In genomic region chr14:24108336-24108874, GRCh38 we compare ENCODE assay signal across 8 cellular contexts. TPM values are rescaled to one million over a fixed set of nuclear protein-coding genes. Genes with fewer than 3 reads are reported as not detected.
DNase-seq lines count a peak whose midpoint lies in the region; ATAC-seq, FAIRE-seq and TF ChIP-seq lines count a peak whose summit lies in the region.

No MANE protein-coding gene starts in this region.

- no peaks in the 10 kb centered on the region for H3K9me3 Mint-ChIP-seq in activated CD4-positive, alpha-beta T cell treated with anti-CD3 and anti-CD28 coated beads, Interleukin-2, amount 10 ng/mL, durations not matched to agents 7 days and 5 days
- H3K9me3 Mint-ChIP-seq in chondrocyte (ENCODE audit: low read depth) = no peaks in the 10 kb centered on the region
- no peaks in the 10 kb centered on the region for H3K9me3 Mint-ChIP-seq in stimulated activated naive CD8-positive, alpha-beta T cell treated with anti-CD3 and anti-CD28 coated beads, Interleukin-15, amount 100 ng/mL, for 72 hours

- peaks cover 19% of the 10 kb centered on the region for H3K36me3 Mint-ChIP-seq in activated CD4-positive, alpha-beta T cell treated with anti-CD3 and anti-CD28 coated beads, Interleukin-2, amount 10 ng/mL, durations not matched to agents 7 days and 5 days (ENCODE audit: low read depth)
- peaks cover 7% of the 10 kb centered on the region for H3K36me3 Mint-ChIP-seq in chondrocyte (ENCODE audit: low read depth)

- H3K4me3 Mint-ChIP-seq in activated CD4-positive, alpha-beta T cell treated with anti-CD3 and anti-CD28 coated beads, Interleukin-2, amount 10 ng/mL, durations not matched to agents 7 days and 5 days = no peak overlapping the region
- H3K4me3 Mint-ChIP-seq in chondrocyte (ENCODE audit: unreplicated experiment) = no peak overlapping the region
- H3K4me3 Mint-ChIP-seq in stimulated activated naive CD8-positive, alpha-beta T cell treated with anti-CD3 and anti-CD28 coated beads, Interleukin-15, amount 100 ng/mL, for 72 hours = peak overlapping the region; percentile 7 to 10

- H3K9ac ChIP-seq in kidney (ENCODE audit: low read length in 2 of 2) = peak overlapping the region in 1 of 2 donors; percentile 8

- ATAC-seq in HG03342 (IDR thresholded peaks at IDR 0.05; ENCODE audit: unreplicated experiment) = peak; percentile 22
- peak; percentile 43 for ATAC-seq in stimulated activated naive CD8-positive, alpha-beta T cell treated with anti-CD3 and anti-CD28 coated beads, Interleukin-15, amount 100 ng/mL, for 72 hours

- no peaks in the 10 kb centered on the region for H3K27me3 Mint-ChIP-seq in activated CD4-positive, alpha-beta T cell treated with anti-CD3 and anti-CD28 coated beads, Interleukin-2, amount 10 ng/mL, durations not matched to agents 7 days and 5 days
- H3K27me3 Mint-ChIP-seq in chondrocyte (ENCODE audit: low read depth) = no peaks in the 10 kb centered on the region
- H3K27me3 Mint-ChIP-seq in stimulated activated naive CD8-positive, alpha-beta T cell treated with anti-CD3 and anti-CD28 coated beads, Interleukin-15, amount 100 ng/mL, for 72 hours = no peaks in the 10 kb centered on the region

- peaks cover 0 to 3% of the 10 kb centered on the region in 2 donors for H3K36me3 ChIP-seq in kidney (ENCODE audit: control insufficient read depth in 1 of 2, insufficient read depth in 2 of 2, low read length in 2 of 2)

- no peak for DNase-seq in activated CD4-positive, alpha-beta T cell treated with anti-CD3 and anti-CD28 coated beads, Interleukin-2, amount 10 ng/mL, durations not matched to agents 7 days and 5 days
- no peak for DNase-seq in activated CD4-positive, alpha-beta T cell treated with anti-CD3 and anti-CD28 coated beads for 4 hours
- no peak for DNase-seq in chondrocyte (ENCODE audit: low spot score)
- DNase-seq in stimulated activated naive CD8-positive, alpha-beta T cell treated with anti-CD3 and anti-CD28 coated beads, Interleukin-15, amount 100 ng/mL, for 72 hours = no peak
- DNase-seq in NCI-H524 (lab: John Stamatoyannopoulos, UW) = no peak
- DNase-seq in NOMO-1 (lab: John Stamatoyannopoulos, UW; ENCODE audit: unreplicated experiment in 2 of 2) = no peak
- DNase-seq in kidney = no peak

- intact Hi-C loops in kidney (cut with DNase I) = no loop called here

- CTCF ChIA-PET in activated CD4-positive, alpha-beta T cell treated with anti-CD3 and anti-CD28 coated beads, Interleukin-2, amount 10 ng/mL, durations not matched to agents 7 days and 5 days (lab: Charles Lee) = interaction anchor here (0.5 to 9.3 kb wide), 37 partner anchors 8 to 1098 kb away, joined by 3 to 138 read pairs (median 3); partner anchors contain the start of genes CARMIL3, DHRS4L2, EMC9 and IRF9

- peaks cover 0 to 9% of the 10 kb centered on the region in 2 donors for H3K4me1 ChIP-seq in kidney (ENCODE audit: control insufficient read depth in 1 of 2, insufficient read depth in 1 of 2, low read depth in 1 of 2, low read length in 2 of 2)

- H3K9me3 ChIP-seq in kidney (ENCODE audit: control insufficient read depth in 1 of 2, low read length in 2 of 2) = no peaks in the 10 kb centered on the region

- peak overlapping the region in 1 of 2 donors; percentile 20 for H3K27ac ChIP-seq in kidney (ENCODE audit: low read depth in 2 of 2, low read length in 2 of 2)

- FAIRE-seq in kidney (lab: Jason Lieb, UNC) = no peak

- peaks cover 44% of the 10 kb centered on the region for H3K4me1 Mint-ChIP-seq in activated CD4-positive, alpha-beta T cell treated with anti-CD3 and anti-CD28 coated beads, Interleukin-2, amount 10 ng/mL, durations not matched to agents 7 days and 5 days
- H3K4me1 Mint-ChIP-seq in chondrocyte (ENCODE audit: low read depth) = peaks cover 14% of the 10 kb centered on the region
- peaks cover 28% of the 10 kb centered on the region for H3K4me1 Mint-ChIP-seq in stimulated activated naive CD8-positive, alpha-beta T cell treated with anti-CD3 and anti-CD28 coated beads, Interleukin-15, amount 100 ng/mL, for 72 hours

- H3K4me3 ChIP-seq in kidney (ENCODE audit: low read length in 2 of 2) = no peak overlapping the region

- POLR2A ChIA-PET in activated CD4-positive, alpha-beta T cell treated with anti-CD3 and anti-CD28 coated beads, Interleukin-2, amount 10 ng/mL, durations not matched to agents 7 days and 5 days (lab: Charles Lee) = interaction anchor here (0.9 to 1.1 kb wide), 3 partner anchors 14 to 138 kb away, joined by 3 to 13 read pairs (median 4); partner anchors contain the start of gene PCK2

- TF ChIP-seq CTCF in chondrocyte (IDR thresholded peaks at IDR 0.05) (no peak), kidney (IDR thresholded peaks at IDR 0.05; ENCODE audit: borderline replicate concordance, extremely low read depth, insufficient read depth) (no peak)

- peak overlapping the region; percentile 96 for H3K27ac Mint-ChIP-seq in activated CD4-positive, alpha-beta T cell treated with anti-CD3 and anti-CD28 coated beads, Interleukin-2, amount 10 ng/mL, durations not matched to agents 7 days and 5 days
- peak overlapping the region; percentile 74 for H3K27ac Mint-ChIP-seq in chondrocyte (ENCODE audit: unreplicated experiment)
- H3K27ac Mint-ChIP-seq in stimulated activated naive CD8-positive, alpha-beta T cell treated with anti-CD3 and anti-CD28 coated beads, Interleukin-15, amount 100 ng/mL, for 72 hours = peak overlapping the region; percentile 88 to 94

RNA-seq across cellular contexts. Expression of gene DCAF11, which starts 6.2 kb away (rescaled TPM):
- total RNA-seq in activated CD4-positive, alpha-beta T cell treated with anti-CD3 and anti-CD28 coated beads, Interleukin-2, amount 10 ng/mL, durations not matched to agents 7 days and 5 days = 100 to 1,000 TPM; 106 to 116 TPM
- total RNA-seq in chondrocyte = 30.7 to 41.5 TPM (median 32.9 TPM) in 3 replicates
- total RNA-seq in kidney = 81.1 TPM
- polyA plus RNA-seq in kidney (ENCODE audit: insufficient read depth, low read depth, low replicate concordance) = 69.4 TPM

RNA-seq across cellular contexts. Expression of gene NRL, which starts 6.3 kb away (rescaled TPM):
- total RNA-seq in activated CD4-positive, alpha-beta T cell treated with anti-CD3 and anti-CD28 coated beads, Interleukin-2, amount 10 ng/mL, durations not matched to agents 7 days and 5 days = 1 to 10 TPM; 3.1 to 3.3 TPM
- 1.2 to 1.6 TPM (median 1.3 TPM) in 3 replicates for total RNA-seq in chondrocyte
- 4.9 TPM for total RNA-seq in kidney
- polyA plus RNA-seq in kidney (ENCODE audit: insufficient read depth, low read depth, low replicate concordance) = 5.5 TPM

RNA-seq across cellular contexts. Expression of gene PCK2, which starts 14.3 kb away (rescaled TPM):
- 10 to 100 TPM; 57.4 to 60.3 TPM for total RNA-seq in activated CD4-positive, alpha-beta T cell treated with anti-CD3 and anti-CD28 coated beads, Interleukin-2, amount 10 ng/mL, durations not matched to agents 7 days and 5 days
- 18.7 to 126 TPM (median 118 TPM) in 3 replicates for total RNA-seq in chondrocyte
- total RNA-seq in kidney = 36.1 TPM
- 140 TPM for polyA plus RNA-seq in kidney (ENCODE audit: insufficient read depth, low read depth, low replicate concordance)

RNA-seq across cellular contexts. Expression of gene FITM1, which starts 22.1 kb away (rescaled TPM):
- total RNA-seq in activated CD4-positive, alpha-beta T cell treated with anti-CD3 and anti-CD28 coated beads, Interleukin-2, amount 10 ng/mL, durations not matched to agents 7 days and 5 days = 1 to 10 TPM; 1.9 to 2.0 TPM
- 0.27 TPM in 1 of 3 replicates, not detected in the others for total RNA-seq in chondrocyte
- total RNA-seq in kidney = 1.3 TPM
- 1.2 TPM for polyA plus RNA-seq in kidney (ENCODE audit: insufficient read depth, low read depth, low replicate concordance)

RNA-seq across cellular contexts. Expression of gene PSME1, which starts 27.6 kb away (rescaled TPM):
- 100 to 1,000 TPM; 498 to 547 TPM for total RNA-seq in activated CD4-positive, alpha-beta T cell treated with anti-CD3 and anti-CD28 coated beads, Interleukin-2, amount 10 ng/mL, durations not matched to agents 7 days and 5 days
- total RNA-seq in chondrocyte (59.2 to 76.1 TPM (median 64.9 TPM) in 3 replicates), kidney (244 TPM)
- polyA plus RNA-seq in kidney (ENCODE audit: insufficient read depth, low read depth, low replicate concordance) = 333 TPM

Comparison
In these comparisons a context has a peak if more than half of its experiments do, and no peak if none do; other contexts are left out.
1. H3K4me3 Mint-ChIP-seq: peak in stimulated activated naive CD8-positive, alpha-beta T cell treated with anti-CD3 and anti-CD28 coated beads, Interleukin-15, amount 100 ng/mL, for 72 hours (2 of 2); none in activated CD4-positive, alpha-beta T cell treated with anti-CD3 and anti-CD28 coated beads, Interleukin-2, amount 10 ng/mL, durations not matched to agents 7 days and 5 days (single experiment) and chondrocyte (single experiment).
2. Peak in every context shown above with its lines, with median percentiles within 50 percentile points of each other: H3K27ac Mint-ChIP-seq.